Comparison of ENCODE assay signal across 1 cellular context in the genomic region with DNA sequence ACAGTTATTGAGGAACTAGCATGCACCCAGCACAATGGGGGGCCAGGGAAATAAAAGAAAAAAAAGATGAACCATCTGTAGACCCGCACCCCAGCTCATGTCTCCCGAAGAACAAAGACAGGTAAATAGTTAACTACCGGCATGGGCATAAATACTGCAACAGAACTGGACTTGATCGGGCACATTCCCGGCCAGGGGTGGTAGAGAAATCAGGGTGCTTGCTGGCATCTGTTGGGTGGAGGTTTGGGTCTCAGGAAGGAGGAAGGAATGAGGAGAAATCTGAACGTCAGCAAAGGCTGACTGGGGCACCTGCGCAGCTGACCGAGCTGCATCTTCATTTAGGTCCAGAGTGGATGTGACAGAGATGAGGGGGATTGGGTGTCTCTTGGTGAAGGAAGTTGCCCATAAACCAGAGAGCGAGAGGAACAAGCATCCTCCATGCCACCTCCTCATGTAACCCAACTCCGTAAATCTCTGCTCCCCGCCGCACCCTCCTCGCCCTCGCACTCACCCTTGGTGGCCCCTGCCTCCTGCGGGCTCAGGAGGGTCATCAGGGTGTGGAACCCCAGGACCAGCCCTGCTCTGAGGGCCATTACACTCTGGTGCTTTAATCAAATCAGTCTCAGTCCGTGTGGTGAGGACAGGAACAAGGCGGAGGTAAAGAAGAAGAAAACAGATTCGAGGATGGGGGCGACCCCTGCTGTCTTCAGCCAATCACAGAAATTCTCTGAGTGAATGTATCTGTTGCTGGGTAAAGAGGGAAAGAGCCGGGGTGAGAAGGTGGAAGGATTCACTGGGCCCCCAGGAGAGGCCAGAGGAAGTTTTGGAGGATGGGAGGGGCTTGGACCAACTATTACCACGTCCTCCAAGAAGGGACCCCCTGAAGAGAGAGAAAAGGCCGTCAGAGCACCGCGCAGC.
A peak's percentile ranks its signal among the peaks of the same experiment; 100 is the strongest.
TF ChIP-seq lines count a peak whose summit lies in the region.

A gene (minus strand): TSS at position 648 of the 918 bp plus-strand sequence.

TF ChIP-seq in GM12878, 131 proteins besides CTCF, POLR2A, EP300 and RAD21 (continues in another document):
- TF ChIP-seq, protein P1, sequence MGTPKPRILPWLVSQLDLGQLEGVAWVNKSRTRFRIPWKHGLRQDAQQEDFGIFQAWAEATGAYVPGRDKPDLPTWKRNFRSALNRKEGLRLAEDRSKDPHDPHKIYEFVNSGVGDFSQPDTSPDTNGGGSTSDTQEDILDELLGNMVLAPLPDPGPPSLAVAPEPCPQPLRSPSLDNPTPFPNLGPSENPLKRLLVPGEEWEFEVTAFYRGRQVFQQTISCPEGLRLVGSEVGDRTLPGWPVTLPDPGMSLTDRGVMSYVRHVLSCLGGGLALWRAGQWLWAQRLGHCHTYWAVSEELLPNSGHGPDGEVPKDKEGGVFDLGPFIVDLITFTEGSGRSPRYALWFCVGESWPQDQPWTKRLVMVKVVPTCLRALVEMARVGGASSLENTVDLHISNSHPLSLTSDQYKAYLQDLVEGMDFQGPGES (IDR thresholded peaks at IDR 0.05): no peak
- TF ChIP-seq, protein P2, sequence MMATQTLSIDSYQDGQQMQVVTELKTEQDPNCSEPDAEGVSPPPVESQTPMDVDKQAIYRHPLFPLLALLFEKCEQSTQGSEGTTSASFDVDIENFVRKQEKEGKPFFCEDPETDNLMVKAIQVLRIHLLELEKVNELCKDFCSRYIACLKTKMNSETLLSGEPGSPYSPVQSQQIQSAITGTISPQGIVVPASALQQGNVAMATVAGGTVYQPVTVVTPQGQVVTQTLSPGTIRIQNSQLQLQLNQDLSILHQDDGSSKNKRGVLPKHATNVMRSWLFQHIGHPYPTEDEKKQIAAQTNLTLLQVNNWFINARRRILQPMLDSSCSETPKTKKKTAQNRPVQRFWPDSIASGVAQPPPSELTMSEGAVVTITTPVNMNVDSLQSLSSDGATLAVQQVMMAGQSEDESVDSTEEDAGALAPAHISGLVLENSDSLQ (IDR thresholded peaks at IDR 0.05): no peak
- TF ChIP-seq, protein P3, sequence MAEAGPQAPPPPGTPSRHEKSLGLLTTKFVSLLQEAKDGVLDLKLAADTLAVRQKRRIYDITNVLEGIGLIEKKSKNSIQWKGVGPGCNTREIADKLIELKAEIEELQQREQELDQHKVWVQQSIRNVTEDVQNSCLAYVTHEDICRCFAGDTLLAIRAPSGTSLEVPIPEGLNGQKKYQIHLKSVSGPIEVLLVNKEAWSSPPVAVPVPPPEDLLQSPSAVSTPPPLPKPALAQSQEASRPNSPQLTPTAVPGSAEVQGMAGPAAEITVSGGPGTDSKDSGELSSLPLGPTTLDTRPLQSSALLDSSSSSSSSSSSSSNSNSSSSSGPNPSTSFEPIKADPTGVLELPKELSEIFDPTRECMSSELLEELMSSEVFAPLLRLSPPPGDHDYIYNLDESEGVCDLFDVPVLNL (IDR thresholded peaks at IDR 0.05; ENCODE audit: low read depth, low read length): no peak
- TF ChIP-seq NR2F1 (conservative IDR thresholded peaks at IDR 0.05) (peak; percentile 65), SIN3A (IDR thresholded peaks at IDR 0.05; ENCODE audit: low read depth, low read length) (no peak), MTA3 (IDR thresholded peaks at IDR 0.05; ENCODE audit: borderline replicate concordance, low read length) (peak; percentile 81; the same call in 1 of the 2 replicates), RAD51 (IDR thresholded peaks at IDR 0.05) (no peak), POU2F2 (IDR thresholded peaks at IDR 0.05; ENCODE audit: borderline replicate concordance, low read depth, low read length) (peak; percentile 74; the same call in 2 of the 3 replicates), ASH2L (IDR thresholded peaks at IDR 0.05; ENCODE audit: borderline replicate concordance, low read depth) (no peak), HDAC6 (IDR thresholded peaks at IDR 0.05; ENCODE audit: unreplicated experiment) (no peak), MXI1 (IDR thresholded peaks at IDR 0.05; ENCODE audit: low read depth, low read length) (peak; percentile 80), SMAD5 (IDR thresholded peaks at IDR 0.05; ENCODE audit: low read depth) (peak; percentile 96), CBX5 (IDR thresholded peaks at IDR 0.05; ENCODE audit: low read depth) (no peak), SMAD1 (IDR thresholded peaks at IDR 0.05; ENCODE audit: low read depth, partially characterized antibody) (peak; percentile 80), NBN (IDR thresholded peaks at IDR 0.05) (peak; percentile 80), BACH1 (IDR thresholded peaks at IDR 0.05; ENCODE audit: borderline replicate concordance) (no peak), NR2C1 (IDR thresholded peaks at IDR 0.05) (no peak), YY1 (IDR thresholded peaks at IDR 0.05; ENCODE audit: low read depth, low read length) (peak; percentile 85), TCF12 (IDR thresholded peaks at IDR 0.05; ENCODE audit: low read depth, low read length) (no peak), SMC3 (IDR thresholded peaks at IDR 0.05; ENCODE audit: borderline replicate concordance, low read length) (no peak), GABPA (IDR thresholded peaks at IDR 0.05; ENCODE audit: low read depth) (no peak), JUNB (IDR thresholded peaks at IDR 0.05) (no peak), JUND (IDR thresholded peaks at IDR 0.05; ENCODE audit: low read depth, low read length) (no peak), CBX3 (IDR thresholded peaks at IDR 0.05; ENCODE audit: borderline replicate concordance, low read depth) (no peak), ESRRA (IDR thresholded peaks at IDR 0.05; ENCODE audit: low read length) (no peak), FOS (IDR thresholded peaks at IDR 0.05; ENCODE audit: borderline replicate concordance, extremely low read depth, insufficient read length) (no peak), RBBP5 (conservative IDR thresholded peaks at IDR 0.05) (no peak), NRF1 (conservative IDR thresholded peaks at IDR 0.05; ENCODE audit: low read depth, low read length) (no peak), SPI1 (IDR thresholded peaks at IDR 0.05; ENCODE audit: borderline replicate concordance, insufficient read depth, low read depth, low read length) (no peak), RFX5 (IDR thresholded peaks at IDR 0.05; ENCODE audit: low read depth, low read length) (peak; percentile 99), SUZ12 (IDR thresholded peaks at IDR 0.05; ENCODE audit: unreplicated experiment) (no peak), TAF1 (IDR thresholded peaks at IDR 0.05; ENCODE audit: borderline replicate concordance, low read depth, low read length) (peak; percentile 84; the same call in 1 of the 2 replicates), CHD1 (IDR thresholded peaks at IDR 0.05; ENCODE audit: low read depth, low read length) (peak; percentile 75; the same call in 1 of the 2 replicates), PAX5 (IDR thresholded peaks at IDR 0.05; ENCODE audit: borderline replicate concordance, low read depth, low read length) (no peak), BCL11A (IDR thresholded peaks at IDR 0.05; ENCODE audit: low read depth, low read length) (no peak), SMARCA5 (IDR thresholded peaks at IDR 0.05) (no peak), ZNF274 (IDR thresholded peaks at IDR 0.05; ENCODE audit: insufficient read depth, insufficient read length) (no peak), BMI1 (IDR thresholded peaks at IDR 0.05; ENCODE audit: borderline replicate concordance) (no peak), LARP7 (IDR thresholded peaks at IDR 0.05) (peak; percentile 59; the same call in 1 of the 2 replicates)
- TF ChIP-seq, protein P4, sequence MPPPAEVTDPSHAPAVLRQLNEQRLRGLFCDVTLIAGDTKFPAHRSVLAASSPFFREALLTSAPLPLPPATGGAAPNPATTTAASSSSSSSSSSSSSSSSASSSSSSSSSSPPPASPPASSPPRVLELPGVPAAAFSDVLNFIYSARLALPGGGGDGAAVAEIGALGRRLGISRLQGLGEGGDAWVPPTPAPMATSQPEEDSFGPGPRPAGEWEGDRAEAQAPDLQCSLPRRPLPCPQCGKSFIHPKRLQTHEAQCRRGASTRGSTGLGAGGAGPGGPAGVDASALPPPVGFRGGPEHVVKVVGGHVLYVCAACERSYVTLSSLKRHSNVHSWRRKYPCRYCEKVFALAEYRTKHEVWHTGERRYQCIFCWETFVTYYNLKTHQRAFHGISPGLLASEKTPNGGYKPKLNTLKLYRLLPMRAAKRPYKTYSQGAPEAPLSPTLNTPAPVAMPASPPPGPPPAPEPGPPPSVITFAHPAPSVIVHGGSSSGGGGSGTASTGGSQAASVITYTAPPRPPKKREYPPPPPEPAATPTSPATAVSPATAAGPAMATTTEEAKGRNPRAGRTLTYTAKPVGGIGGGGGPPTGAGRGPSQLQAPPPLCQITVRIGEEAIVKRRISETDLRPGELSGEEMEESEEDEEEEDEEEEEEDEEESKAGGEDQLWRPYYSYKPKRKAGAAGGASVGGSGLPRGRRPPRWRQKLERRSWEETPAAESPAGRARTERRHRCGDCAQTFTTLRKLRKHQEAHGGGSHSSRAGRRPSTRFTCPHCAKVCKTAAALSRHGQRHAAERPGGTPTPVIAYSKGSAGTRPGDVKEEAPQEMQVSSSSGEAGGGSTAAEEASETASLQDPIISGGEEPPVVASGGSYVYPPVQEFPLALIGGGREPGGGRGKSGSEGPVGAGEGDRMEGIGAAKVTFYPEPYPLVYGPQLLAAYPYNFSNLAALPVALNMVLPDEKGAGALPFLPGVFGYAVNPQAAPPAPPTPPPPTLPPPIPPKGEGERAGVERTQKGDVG (CRISPR knock-in tag; IDR thresholded peaks at IDR 0.05): no peak
- TF ChIP-seq, protein P5, sequence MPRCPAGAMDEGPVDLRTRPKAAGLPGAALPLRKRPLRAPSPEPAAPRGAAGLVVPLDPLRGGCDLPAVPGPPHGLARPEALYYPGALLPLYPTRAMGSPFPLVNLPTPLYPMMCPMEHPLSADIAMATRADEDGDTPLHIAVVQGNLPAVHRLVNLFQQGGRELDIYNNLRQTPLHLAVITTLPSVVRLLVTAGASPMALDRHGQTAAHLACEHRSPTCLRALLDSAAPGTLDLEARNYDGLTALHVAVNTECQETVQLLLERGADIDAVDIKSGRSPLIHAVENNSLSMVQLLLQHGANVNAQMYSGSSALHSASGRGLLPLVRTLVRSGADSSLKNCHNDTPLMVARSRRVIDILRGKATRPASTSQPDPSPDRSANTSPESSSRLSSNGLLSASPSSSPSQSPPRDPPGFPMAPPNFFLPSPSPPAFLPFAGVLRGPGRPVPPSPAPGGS (IDR thresholded peaks at IDR 0.05; ENCODE audit: borderline replicate concordance, insufficient read depth, low read depth, low read length, poor library complexity, severe bottlenecking): no peak
- TF ChIP-seq, protein P6, sequence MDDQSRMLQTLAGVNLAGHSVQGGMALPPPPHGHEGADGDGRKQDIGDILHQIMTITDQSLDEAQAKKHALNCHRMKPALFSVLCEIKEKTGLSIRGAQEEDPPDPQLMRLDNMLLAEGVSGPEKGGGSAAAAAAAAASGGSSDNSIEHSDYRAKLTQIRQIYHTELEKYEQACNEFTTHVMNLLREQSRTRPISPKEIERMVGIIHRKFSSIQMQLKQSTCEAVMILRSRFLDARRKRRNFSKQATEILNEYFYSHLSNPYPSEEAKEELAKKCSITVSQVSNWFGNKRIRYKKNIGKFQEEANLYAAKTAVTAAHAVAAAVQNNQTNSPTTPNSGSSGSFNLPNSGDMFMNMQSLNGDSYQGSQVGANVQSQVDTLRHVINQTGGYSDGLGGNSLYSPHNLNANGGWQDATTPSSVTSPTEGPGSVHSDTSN (IDR thresholded peaks at IDR 0.05; ENCODE audit: insufficient replicate concordance, low read depth, low read length): no peak
- TF ChIP-seq, protein P7, sequence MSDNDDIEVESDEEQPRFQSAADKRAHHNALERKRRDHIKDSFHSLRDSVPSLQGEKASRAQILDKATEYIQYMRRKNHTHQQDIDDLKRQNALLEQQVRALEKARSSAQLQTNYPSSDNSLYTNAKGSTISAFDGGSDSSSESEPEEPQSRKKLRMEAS (IDR thresholded peaks at IDR 0.05; ENCODE audit: low read depth, low read length): no peak
- TF ChIP-seq, protein P8, sequence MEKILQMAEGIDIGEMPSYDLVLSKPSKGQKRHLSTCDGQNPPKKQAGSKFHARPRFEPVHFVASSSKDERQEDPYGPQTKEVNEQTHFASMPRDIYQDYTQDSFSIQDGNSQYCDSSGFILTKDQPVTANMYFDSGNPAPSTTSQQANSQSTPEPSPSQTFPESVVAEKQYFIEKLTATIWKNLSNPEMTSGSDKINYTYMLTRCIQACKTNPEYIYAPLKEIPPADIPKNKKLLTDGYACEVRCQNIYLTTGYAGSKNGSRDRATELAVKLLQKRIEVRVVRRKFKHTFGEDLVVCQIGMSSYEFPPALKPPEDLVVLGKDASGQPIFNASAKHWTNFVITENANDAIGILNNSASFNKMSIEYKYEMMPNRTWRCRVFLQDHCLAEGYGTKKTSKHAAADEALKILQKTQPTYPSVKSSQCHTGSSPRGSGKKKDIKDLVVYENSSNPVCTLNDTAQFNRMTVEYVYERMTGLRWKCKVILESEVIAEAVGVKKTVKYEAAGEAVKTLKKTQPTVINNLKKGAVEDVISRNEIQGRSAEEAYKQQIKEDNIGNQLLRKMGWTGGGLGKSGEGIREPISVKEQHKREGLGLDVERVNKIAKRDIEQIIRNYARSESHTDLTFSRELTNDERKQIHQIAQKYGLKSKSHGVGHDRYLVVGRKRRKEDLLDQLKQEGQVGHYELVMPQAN (conservative IDR thresholded peaks at IDR 0.05): peak; percentile 62; the same call in 1 of the 2 replicates
- TF ChIP-seq, protein P9, sequence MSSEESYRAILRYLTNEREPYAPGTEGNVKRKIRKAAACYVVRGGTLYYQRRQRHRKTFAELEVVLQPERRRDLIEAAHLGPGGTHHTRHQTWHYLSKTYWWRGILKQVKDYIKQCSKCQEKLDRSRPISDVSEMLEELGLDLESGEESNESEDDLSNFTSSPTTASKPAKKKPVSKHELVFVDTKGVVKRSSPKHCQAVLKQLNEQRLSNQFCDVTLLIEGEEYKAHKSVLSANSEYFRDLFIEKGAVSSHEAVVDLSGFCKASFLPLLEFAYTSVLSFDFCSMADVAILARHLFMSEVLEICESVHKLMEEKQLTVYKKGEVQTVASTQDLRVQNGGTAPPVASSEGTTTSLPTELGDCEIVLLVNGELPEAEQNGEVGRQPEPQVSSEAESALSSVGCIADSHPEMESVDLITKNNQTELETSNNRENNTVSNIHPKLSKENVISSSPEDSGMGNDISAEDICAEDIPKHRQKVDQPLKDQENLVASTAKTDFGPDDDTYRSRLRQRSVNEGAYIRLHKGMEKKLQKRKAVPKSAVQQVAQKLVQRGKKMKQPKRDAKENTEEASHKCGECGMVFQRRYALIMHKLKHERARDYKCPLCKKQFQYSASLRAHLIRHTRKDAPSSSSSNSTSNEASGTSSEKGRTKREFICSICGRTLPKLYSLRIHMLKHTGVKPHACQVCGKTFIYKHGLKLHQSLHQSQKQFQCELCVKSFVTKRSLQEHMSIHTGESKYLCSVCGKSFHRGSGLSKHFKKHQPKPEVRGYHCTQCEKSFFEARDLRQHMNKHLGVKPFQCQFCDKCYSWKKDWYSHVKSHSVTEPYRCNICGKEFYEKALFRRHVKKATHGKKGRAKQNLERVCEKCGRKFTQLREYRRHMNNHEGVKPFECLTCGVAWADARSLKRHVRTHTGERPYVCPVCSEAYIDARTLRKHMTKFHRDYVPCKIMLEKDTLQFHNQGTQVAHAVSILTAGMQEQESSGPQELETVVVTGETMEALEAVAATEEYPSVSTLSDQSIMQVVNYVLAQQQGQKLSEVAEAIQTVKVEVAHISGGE (CRISPR knock-in tag; IDR thresholded peaks at IDR 0.05): no peak
- TF ChIP-seq, protein P10, sequence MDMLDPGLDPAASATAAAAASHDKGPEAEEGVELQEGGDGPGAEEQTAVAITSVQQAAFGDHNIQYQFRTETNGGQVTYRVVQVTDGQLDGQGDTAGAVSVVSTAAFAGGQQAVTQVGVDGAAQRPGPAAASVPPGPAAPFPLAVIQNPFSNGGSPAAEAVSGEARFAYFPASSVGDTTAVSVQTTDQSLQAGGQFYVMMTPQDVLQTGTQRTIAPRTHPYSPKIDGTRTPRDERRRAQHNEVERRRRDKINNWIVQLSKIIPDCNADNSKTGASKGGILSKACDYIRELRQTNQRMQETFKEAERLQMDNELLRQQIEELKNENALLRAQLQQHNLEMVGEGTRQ (IDR thresholded peaks at IDR 0.05; ENCODE audit: borderline replicate concordance, low read depth, low read length): no peak
